11 cellular contexts compared by ENCODE assay signal in the genomic region with DNA sequence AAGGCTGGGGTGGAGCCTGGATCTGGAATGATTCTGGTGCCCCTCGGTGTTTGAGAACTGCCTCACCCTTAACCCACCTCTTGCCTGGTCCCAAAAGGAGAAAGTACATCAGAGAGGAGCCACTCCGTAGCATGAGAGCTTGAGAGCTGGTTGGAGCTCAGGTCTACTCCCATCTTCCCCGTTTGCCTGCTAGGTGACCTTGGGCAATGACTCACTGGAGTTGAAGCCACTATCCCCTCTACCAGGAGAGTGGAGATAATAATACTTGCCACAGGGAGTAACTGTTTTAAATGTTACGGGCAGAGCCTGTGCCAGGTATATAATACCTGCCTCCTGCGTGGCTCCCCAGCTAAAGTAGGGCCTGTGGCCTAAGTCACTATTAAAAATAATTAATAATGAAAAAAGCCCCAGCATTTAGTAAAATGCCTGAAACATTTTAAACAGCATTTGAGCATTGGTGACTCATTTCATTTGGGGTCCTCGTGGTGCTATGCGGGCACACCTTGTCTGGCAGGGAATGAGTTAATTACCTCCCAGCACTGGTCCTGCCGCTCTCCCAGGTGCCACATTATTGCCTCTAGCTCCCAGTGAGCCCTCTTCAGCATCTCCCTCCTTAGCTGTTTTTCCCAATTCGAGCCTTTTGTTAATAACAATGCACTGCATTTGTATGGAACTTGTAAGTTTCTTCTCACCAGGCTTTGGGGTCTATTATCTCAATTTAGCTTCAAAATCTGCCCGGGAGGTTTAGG. TPM values are rescaled to one million over a fixed set of nuclear protein-coding genes. Genes with fewer than 3 reads are reported as not detected.
DNase-seq lines count a peak whose midpoint lies in the region; ATAC-seq, FAIRE-seq and TF ChIP-seq lines count a peak whose summit lies in the region.
"Had no signal": no experiment of that assay in that cellular context is flagged by ENCODE, and none has a peak within 500 bp of the region (broad histone marks: within the 10 kb centered on the region; RNA-seq: fewer than 3 reads in every experiment).

No MANE protein-coding gene starts in this region.

- ATAC-seq in lower lobe of right lung (no peak), upper lobe of right lung (no peak)

- H3K4me1 ChIP-seq in CD4-positive, alpha-beta memory T cell (ENCODE audit: insufficient read depth, low read length): peaks cover 100% of the 10 kb centered on the region
- peaks cover 90% of the 10 kb centered on the region for H3K4me1 ChIP-seq in Loucy (ENCODE audit: insufficient read depth, low read length, poor library complexity, severe bottlenecking)
- H3K4me1 ChIP-seq in adrenal gland (replicated peaks in 1 of 2): peaks cover 45 to 59% of the 10 kb centered on the region in 2 donors
- peaks cover 82% of the 10 kb centered on the region for H3K4me1 ChIP-seq in lower lobe of right lung
- H3K4me1 ChIP-seq in upper lobe of right lung: peaks cover 54% of the 10 kb centered on the region

- intact Hi-C loops in CD4-positive, alpha-beta memory T cell (cut with micrococcal nuclease): no loop called here
- intact Hi-C loops in adrenal gland (cut with DNase I): no loop called here
- intact Hi-C loops in lower lobe of right lung (cut with DNase I): no loop called here
- intact Hi-C loops in upper lobe of right lung (cut with DNase I): no loop called here

- POLR2A ChIA-PET in CD4-positive, alpha-beta memory T cell (lab: Charles Lee; ENCODE audit: partially characterized antibody): interaction anchor here (0.8 to 1.2 kb wide), 2 partner anchors 12 to 86 kb away, joined by 3 to 4 read pairs; no protein-coding TSS in a partner anchor

- peak overlapping the region in 4 of 8 donors; percentile 4 to 36 (median 18) for H3K4me3 Mint-ChIP-seq in CD4-positive, alpha-beta memory T cell

- no peak for DNase-seq in CD4-positive, alpha-beta memory T cell
- peak; percentile 70 to 84 (median 74) for DNase-seq in adrenal gland
- no peak for DNase-seq in lower lobe of right lung
- DNase-seq in upper lobe of right lung: no peak
- no peak for DNase-seq in NCI-H1105 treated with DMSO at 0.1 percent for 48 hours (lab: John Stamatoyannopoulos, UW)
- no peak for DNase-seq in frontal cortex (ENCODE audit: low spot score in 2 of 2)
- no peak for DNase-seq in NCI-H2227 (lab: John Stamatoyannopoulos, UW; ENCODE audit: unreplicated experiment)
- DNase-seq: DND-41; effector CD4-positive, alpha-beta T cell had no signal

- peaks cover 22% of the 10 kb centered on the region for H3F3A ChIP-seq in Loucy (ENCODE audit: low read depth)

- H3K9me3 Mint-ChIP-seq in CD4-positive, alpha-beta memory T cell: no peaks in the 10 kb centered on the region

- peaks cover 70 to 96% (median 85%) of the 10 kb centered on the region in 4 donors for H3K4me1 Mint-ChIP-seq in CD4-positive, alpha-beta memory T cell

- TF ChIP-seq POLR2A in adrenal gland (IDR thresholded peaks at IDR 0.05): no peak

- H3K9ac ChIP-seq in Loucy (ENCODE audit: low read depth, low read length, poor library complexity, severe bottlenecking): peak overlapping the region; percentile 78

- H3K4me2 ChIP-seq in Loucy (ENCODE audit: low read depth, low read length, poor library complexity, severe bottlenecking): peak overlapping the region; percentile 95

- H3K79me2 ChIP-seq in Loucy (ENCODE audit: insufficient read depth, low read length): peaks cover 30% of the 10 kb centered on the region

- no peaks in the 10 kb centered on the region for H3K27me3 Mint-ChIP-seq in CD4-positive, alpha-beta memory T cell

- 46 to 59% (median 48%) methylated on average over 9 to 10 of the region's 10 CpGs for WGBS in adrenal gland, 4 donors

- peak overlapping the region; percentile 89 for H3K27ac ChIP-seq in CD4-positive, alpha-beta memory T cell (ENCODE audit: low read depth, low read length)
- peak overlapping the region; percentile 9 to 93 (median 69) for H3K27ac ChIP-seq in adrenal gland
- peak overlapping the region; percentile 84 for H3K27ac ChIP-seq in lower lobe of right lung
- no peak overlapping the region for H3K27ac ChIP-seq in upper lobe of right lung
- H3K27ac ChIP-seq: SK-N-MC had no signal

- no peaks in the 10 kb centered on the region for H3K27me3 ChIP-seq in CD4-positive, alpha-beta memory T cell (ENCODE audit: insufficient read depth, low read length)
- no peaks in the 10 kb centered on the region for H3K27me3 ChIP-seq in Loucy (ENCODE audit: insufficient read depth, low read length, poor library complexity, severe bottlenecking)
- no peaks in the 10 kb centered on the region for H3K27me3 ChIP-seq in adrenal gland
- H3K27me3 ChIP-seq in lower lobe of right lung (ENCODE audit: low read depth): no peaks in the 10 kb centered on the region
- H3K27me3 ChIP-seq in upper lobe of right lung: no peaks in the 10 kb centered on the region

- TF ChIP-seq CTCF in Loucy (conservative IDR thresholded peaks at IDR 0.05; ENCODE audit: low read length): no peak
- no peak for TF ChIP-seq CTCF in adrenal gland (IDR thresholded peaks at IDR 0.05)
- TF ChIP-seq CTCF in lower lobe of right lung (IDR thresholded peaks at IDR 0.05): no peak
- TF ChIP-seq CTCF in upper lobe of right lung (IDR thresholded peaks at IDR 0.05): no peak

- peaks cover 41 to 63% of the 10 kb centered on the region in 2 donors for H3K36me3 Mint-ChIP-seq in CD4-positive, alpha-beta memory T cell

- H4K20me1 ChIP-seq in Loucy (ENCODE audit: insufficient read depth, low read length, poor library complexity, severe bottlenecking): no peaks in the 10 kb centered on the region

- no peaks in the 10 kb centered on the region for H3K9me3 ChIP-seq in CD4-positive, alpha-beta memory T cell (ENCODE audit: control insufficient read depth in 1 of 2, low read length in 2 of 2)
- no peaks in the 10 kb centered on the region for H3K9me3 ChIP-seq in Loucy (ENCODE audit: insufficient read depth, low read depth, low read length)
- no peaks in the 10 kb centered on the region for H3K9me3 ChIP-seq in adrenal gland (replicated peaks in 1 of 3)
- no peaks in the 10 kb centered on the region for H3K9me3 ChIP-seq in lower lobe of right lung
- H3K9me3 ChIP-seq in upper lobe of right lung: no peaks in the 10 kb centered on the region

- no peaks in the 10 kb centered on the region for H3K9me2 ChIP-seq in Loucy (replicated peaks; ENCODE audit: low read depth, low read length)

- FAIRE-seq in frontal cortex (lab: Jason Lieb, UNC): no peak

- H3K27ac Mint-ChIP-seq in CD4-positive, alpha-beta memory T cell: peak overlapping the region; percentile 78 to 100 (median 97)

- peaks cover 37% of the 10 kb centered on the region for H3K36me3 ChIP-seq in CD4-positive, alpha-beta memory T cell (ENCODE audit: insufficient read depth, low read length)
- H3K36me3 ChIP-seq in Loucy (ENCODE audit: insufficient read depth, low read length) (peaks cover 11% of the 10 kb centered on the region; the same call in 1 of the 2 replicates), adrenal gland (replicated peaks in 1 of 2) (no peaks in the 10 kb centered on the region), lower lobe of right lung (peaks cover 6% of the 10 kb centered on the region), upper lobe of right lung (no peaks in the 10 kb centered on the region)

- CTCF ChIA-PET in CD4-positive, alpha-beta memory T cell (lab: Charles Lee; ENCODE audit: partially characterized antibody): interaction anchor here (1.1 to 1.8 kb wide), 5 partner anchors 25 to 225 kb away, joined by 3 to 7 read pairs (median 3); no protein-coding TSS in a partner anchor

- no peak overlapping the region for H2AFZ ChIP-seq in Loucy (ENCODE audit: low read length)

- H3K4me3 ChIP-seq in CD4-positive, alpha-beta memory T cell (ENCODE audit: low read length in 2 of 2): no peak overlapping the region
- H3K4me3 ChIP-seq in Loucy (ENCODE audit: low read length, poor library complexity, severe bottlenecking) (no peak overlapping the region), adrenal gland (no peak overlapping the region), lower lobe of right lung (no peak overlapping the region), upper lobe of right lung (no peak overlapping the region)
- H3K4me3 ChIP-seq: SK-N-MC had no signal

RNA-seq across cellular contexts. Expression of gene CYTH4, which starts 22.5 kb away (rescaled TPM):
- total RNA-seq in CD4-positive, alpha-beta memory T cell: 100 to 1,000 TPM; 169 to 177 TPM
- polyA plus RNA-seq in CD4-positive, alpha-beta memory T cell: 10 to 100 TPM; 39.4 to 57.0 TPM
- 10 to 100 TPM; 16.4 to 80.7 (median 25.5) TPM for total RNA-seq in adrenal gland
- polyA plus RNA-seq in adrenal gland: 10 to 100 TPM in 2 of 3 donors, 1 to 10 TPM in 1; 7.5 to 26.6 (median 11.5) TPM
- 45.4 TPM for total RNA-seq in lower lobe of right lung
- 37.9 TPM for total RNA-seq in upper lobe of right lung
- 2.9 TPM for total RNA-seq in frontal cortex

Comparison
In these comparisons a context has a peak if more than half of its experiments do, and no peak if none do; other contexts are left out.
1. DNase-seq: peak in adrenal gland (7 of 7); none in CD4-positive, alpha-beta memory T cell (0 of 5), lower lobe of right lung (single experiment), upper lobe of right lung (single experiment), NCI-H1105 treated with DMSO at 0.1 percent for 48 hours (single experiment), frontal cortex (0 of 2) and NCI-H2227 (single experiment).